ENCODE assay signal across 34 cellular contexts in genomic region chr2:127255721-127256120, GRCh38. TPM values are rescaled to one million over a fixed set of nuclear protein-coding genes. Genes with fewer than 3 reads are reported as not detected.
"Had no signal": no experiment of that assay in that cellular context is flagged by ENCODE, and none has a peak within 500 bp of the region (broad histone marks: within the 10 kb centered on the region; RNA-seq: fewer than 3 reads in every experiment).

No MANE protein-coding gene starts in this region.

- H3K9me3 ChIP-seq: body of pancreas, colonic mucosa, gastrocnemius medialis, ovary, prostate gland, upper lobe of left lung, vagina had no signal

- H3K9me3 Mint-ChIP-seq: activated naive CD4-positive, alpha-beta T cell treated with anti-CD3 and anti-CD28 coated beads, Interleukin-2, amount 10 ng/mL, durations not matched to agents 7 days and 5 days; activated T-helper 1 cell treated with anti-CD3 and anti-CD28 coated beads, Interleukin-12 subunit alpha, Interleukin-12 subunit beta, Interleukin-2, Interleukin-4 antibody, amounts not matched to agents 30 ng/mL and 10 ng/mL and 1 ng/mL, durations not matched to agents 14 hours and 24 hours and 36 hours; mesothelial cell of epicardium; naive B cell; stimulated activated memory B cell treated with anti-CD40 and anti-IgM and Interleukin-4, amounts not matched to agents 10 μg/mL and 1 μg/mL and 100 μg/mL, for 72 hours; stimulated activated naive CD8-positive, alpha-beta T cell treated with anti-CD3 and anti-CD28 coated beads, Interleukin-15, amount 100 ng/mL, for 72 hours had no signal

- H3K27me3 ChIP-seq: body of pancreas, colonic mucosa, gastrocnemius medialis, ovary, upper lobe of left lung, vagina had no signal

- DNase-seq: activated CD4-positive, alpha-beta T cell treated with anti-CD3 and anti-CD28 coated beads for 4 hours; activated CD4-positive, alpha-beta T cell treated with anti-CD3 and anti-CD28 coated beads, Interleukin-2, amount 50 U/mL, for 4 hours; activated CD4-positive, CD25-positive, alpha-beta regulatory T cell; activated CD8-positive, alpha-beta memory T cell treated with anti-CD3 and anti-CD28 coated beads, Interleukin-2, amount 50 U/mL, for 4 hours; activated effector memory CD4-positive, alpha-beta T cell treated with anti-CD3 and anti-CD28 coated beads, Interleukin-2, amount 50 U/mL, for 16 hours; activated naive CD4-positive, alpha-beta T cell treated with anti-CD3 and anti-CD28 coated beads, Interleukin-2, amount 10 ng/mL, durations not matched to agents 7 days and 5 days; activated T-cell treated with anti-CD3 and anti-CD28 coated beads, Interleukin-2, amount 50 U/mL, for 1 hour; anterior cingulate cortex; body of pancreas; cerebellar nuclear complex; colonic mucosa; effector CD8-positive, alpha-beta T cell; erythroblast; gastrocnemius medialis; glutamatergic neuron; left cardiac atrium; left ventricle myocardium superior; naive B cell; ovary; stimulated activated CD4-positive, alpha-beta T cell treated with anti-CD3 and anti-CD28 coated beads, Interleukin-1b, Interleukin-23, amount 100 ng/mL, for 48 hours; stimulated activated CD4-positive, alpha-beta T cell treated with anti-CD3 and anti-CD28 coated beads, Interleukin-4, amount 100 ng/mL, for 4 hours; stimulated activated CD8-positive, alpha-beta memory T cell treated with anti-CD3 and anti-CD28 coated beads, Interleukin-4, amount 100 ng/mL, for 48 hours; stimulated activated naive CD8-positive, alpha-beta T cell treated with anti-CD3 and anti-CD28 coated beads, Interleukin-15, amount 100 ng/mL, for 72 hours; substantia nigra; upper lobe of left lung had no signal

- ATAC-seq: body of pancreas; gastrocnemius medialis; stimulated activated memory B cell treated with anti-CD40 and anti-IgM and Interleukin-4, amounts not matched to agents 10 μg/mL and 1 μg/mL and 100 μg/mL, for 72 hours; stimulated activated naive CD8-positive, alpha-beta T cell treated with anti-CD3 and anti-CD28 coated beads, Interleukin-15, amount 100 ng/mL, for 72 hours had no signal

- H3K27ac ChIP-seq: body of pancreas, colonic mucosa, gastrocnemius medialis, ovary, prostate gland, upper lobe of left lung, vagina had no signal

- H3K36me3 ChIP-seq: ovary had no signal

- H3K27me3 Mint-ChIP-seq: activated naive CD4-positive, alpha-beta T cell treated with anti-CD3 and anti-CD28 coated beads, Interleukin-2, amount 10 ng/mL, durations not matched to agents 7 days and 5 days; naive B cell; stimulated activated memory B cell treated with anti-CD40 and anti-IgM and Interleukin-4, amounts not matched to agents 10 μg/mL and 1 μg/mL and 100 μg/mL, for 72 hours; stimulated activated naive CD8-positive, alpha-beta T cell treated with anti-CD3 and anti-CD28 coated beads, Interleukin-15, amount 100 ng/mL, for 72 hours had no signal

- H3K4me2 ChIP-seq: smooth muscle cell had no signal

- H3K4me1 ChIP-seq: colonic mucosa, gastrocnemius medialis, prostate gland, upper lobe of left lung, vagina had no signal

- H3K4me3 ChIP-seq: body of pancreas, colonic mucosa, gastrocnemius medialis, ovary, prostate gland, smooth muscle cell, upper lobe of left lung, vagina had no signal

- H3K27ac Mint-ChIP-seq: activated T-helper 1 cell treated with anti-CD3 and anti-CD28 coated beads, Interleukin-12 subunit alpha, Interleukin-12 subunit beta, Interleukin-2, Interleukin-4 antibody, amounts not matched to agents 30 ng/mL and 10 ng/mL and 1 ng/mL, durations not matched to agents 14 hours and 24 hours and 36 hours; mesothelial cell of epicardium; stimulated activated memory B cell treated with anti-CD40 and anti-IgM and Interleukin-4, amounts not matched to agents 10 μg/mL and 1 μg/mL and 100 μg/mL, for 72 hours had no signal

- H3K4me3 Mint-ChIP-seq: activated naive CD4-positive, alpha-beta T cell treated with anti-CD3 and anti-CD28 coated beads, Interleukin-2, amount 10 ng/mL, durations not matched to agents 7 days and 5 days; activated T-helper 1 cell treated with anti-CD3 and anti-CD28 coated beads, Interleukin-12 subunit alpha, Interleukin-12 subunit beta, Interleukin-2, Interleukin-4 antibody, amounts not matched to agents 30 ng/mL and 10 ng/mL and 1 ng/mL, durations not matched to agents 14 hours and 24 hours and 36 hours; mesothelial cell of epicardium; naive B cell; stimulated activated memory B cell treated with anti-CD40 and anti-IgM and Interleukin-4, amounts not matched to agents 10 μg/mL and 1 μg/mL and 100 μg/mL, for 72 hours; stimulated activated naive CD8-positive, alpha-beta T cell treated with anti-CD3 and anti-CD28 coated beads, Interleukin-15, amount 100 ng/mL, for 72 hours had no signal

- H3K4me1 Mint-ChIP-seq: activated naive CD4-positive, alpha-beta T cell treated with anti-CD3 and anti-CD28 coated beads, Interleukin-2, amount 10 ng/mL, durations not matched to agents 7 days and 5 days; mesothelial cell of epicardium; naive B cell; stimulated activated memory B cell treated with anti-CD40 and anti-IgM and Interleukin-4, amounts not matched to agents 10 μg/mL and 1 μg/mL and 100 μg/mL, for 72 hours had no signal

RNA-seq across cellular contexts. Expression of gene CYP27C1, which starts 35.6 kb away (rescaled TPM):
- total RNA-seq: activated T-helper 1 cell treated with anti-CD3 and anti-CD28 coated beads, Interleukin-12 subunit alpha, Interleukin-12 subunit beta, Interleukin-2, Interleukin-4 antibody, amounts not matched to agents 30 ng/mL and 10 ng/mL and 1 ng/mL, durations not matched to agents 14 hours and 24 hours and 36 hours; dermis microvascular lymphatic vessel endothelial cell; gastrocnemius medialis; lung microvascular endothelial cell; T-helper 2 cell treated with Interferon-gamma antibody and Interleukin-4, amounts not matched to agents 100 ng/mL and 5 ng/mL, for 36 hours had no signal
